In the genomic region with DNA sequence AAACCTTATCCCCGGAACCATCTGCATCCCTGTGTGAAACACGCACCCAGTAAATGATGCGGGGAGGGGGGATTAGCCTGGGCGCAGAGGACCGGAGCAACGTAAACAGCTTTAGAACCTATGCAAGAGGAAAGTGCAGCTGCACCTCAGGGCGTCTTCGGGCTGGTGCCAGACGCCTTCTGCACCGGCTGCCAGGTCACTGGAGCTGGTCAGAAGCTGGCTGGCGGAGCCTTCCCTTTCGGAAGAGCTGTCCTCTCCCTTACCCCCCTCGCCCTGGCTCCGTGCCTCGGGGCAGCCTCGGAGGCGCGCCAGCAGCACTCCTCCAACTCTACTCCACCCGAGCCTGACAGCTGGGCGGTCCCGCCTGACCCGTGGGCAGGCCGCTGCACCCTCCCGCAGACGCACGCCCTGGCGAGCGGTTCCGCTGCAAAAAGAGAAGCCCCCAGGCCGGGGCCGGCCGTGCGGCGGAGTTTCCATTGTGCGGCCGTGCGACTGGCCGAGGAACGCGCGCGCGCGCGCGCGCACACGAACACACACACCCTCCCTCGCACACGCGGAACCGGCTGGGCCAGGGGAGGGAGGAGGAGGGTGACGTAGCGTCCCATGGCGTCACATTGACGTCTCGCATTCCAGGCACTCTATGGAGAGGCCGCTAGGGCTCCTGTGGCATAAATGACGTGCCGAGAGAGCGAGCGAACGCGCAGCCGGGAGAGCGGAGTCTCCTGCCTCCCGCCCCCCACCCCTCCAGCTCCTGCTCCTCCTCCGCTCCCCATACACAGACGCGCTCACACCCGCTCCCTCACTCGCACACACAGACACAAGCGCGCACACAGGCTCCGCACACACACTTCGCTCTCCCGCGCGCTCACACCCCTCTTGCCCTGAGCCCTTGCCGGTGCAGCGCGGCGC, we compare ENCODE assay signal across 8 cellular contexts. TPM values are rescaled to one million over a fixed set of nuclear protein-coding genes. Genes with fewer than 3 reads are reported as not detected.
DNase-seq lines count a peak whose midpoint lies in the region; ATAC-seq lines count a peak whose summit lies in the region.

A gene (plus strand): TSS at position 699 of the 909 bp plus-strand sequence. CDS start 6,158 bp downstream, outside the sequence.

- H3K27ac Mint-ChIP-seq in activated T-helper 1 cell treated with anti-CD3 and anti-CD28 coated beads, Interleukin-12 subunit alpha, Interleukin-12 subunit beta, Interleukin-2, Interleukin-4 antibody, amounts not matched to agents 30 ng/mL and 10 ng/mL and 1 ng/mL, durations not matched to agents 14 hours and 24 hours and 36 hours, result peak within 1 kb of the TSS; percentile 95
- H3K27ac Mint-ChIP-seq in naive thymus-derived CD4-positive, alpha-beta T cell, result peak within 1 kb of the TSS; percentile 78 to 100 (median 99)
- H3K27ac Mint-ChIP-seq in stimulated activated memory B cell treated with anti-CD40 and anti-IgM and Interleukin-4, amounts not matched to agents 10 μg/mL and 1 μg/mL and 100 μg/mL, for 72 hours, result peak within 1 kb of the TSS; percentile 91

- peak within 1 kb of the TSS; percentile 79 for H3K4me3 ChIP-seq in Karpas-422 (ENCODE audit: low read length)
- H3K4me3 ChIP-seq in naive thymus-derived CD4-positive, alpha-beta T cell (ENCODE audit: low read length), result peak within 1 kb of the TSS; percentile 85

- peaks cover 20% of the 10 kb centered on the region for H3K27me3 Mint-ChIP-seq in activated T-helper 1 cell treated with anti-CD3 and anti-CD28 coated beads, Interleukin-12 subunit alpha, Interleukin-12 subunit beta, Interleukin-2, Interleukin-4 antibody, amounts not matched to agents 30 ng/mL and 10 ng/mL and 1 ng/mL, durations not matched to agents 14 hours and 24 hours and 36 hours (ENCODE audit: insufficient read depth)
- peaks cover 32 to 67% (median 43%) of the 10 kb centered on the region in 5 donors for H3K27me3 Mint-ChIP-seq in naive thymus-derived CD4-positive, alpha-beta T cell
- no peaks in the 10 kb centered on the region for H3K27me3 Mint-ChIP-seq in stimulated activated memory B cell treated with anti-CD40 and anti-IgM and Interleukin-4, amounts not matched to agents 10 μg/mL and 1 μg/mL and 100 μg/mL, for 72 hours

- intact Hi-C loops in activated T-helper 1 cell treated with anti-CD3 and anti-CD28 coated beads, Interleukin-12 subunit alpha, Interleukin-12 subunit beta, Interleukin-2, Interleukin-4 antibody, amounts not matched to agents 30 ng/mL and 10 ng/mL and 1 ng/mL, durations not matched to agents 14 hours and 24 hours and 36 hours (cut with micrococcal nuclease), result loop anchor here (2.0 to 5.0 kb wide), 6 partner anchors 396 to 1839 kb away; a partner anchor contains a TSS
- intact Hi-C loops in naive thymus-derived CD4-positive, alpha-beta T cell (cut with micrococcal nuclease), result loop anchor here (1.0 to 10.0 kb wide), 15 partner anchors 29 to 1837 kb away; a partner anchor contains a TSS

- POLR2A ChIA-PET in naive thymus-derived CD4-positive, alpha-beta T cell (lab: Charles Lee), result interaction anchor here (1.0 to 1.4 kb wide), 3 partner anchors 84 to 590 kb away, joined by 3 to 6 read pairs (median 5); no protein-coding TSS in a partner anchor

- no peaks in the 10 kb centered on the region for H3K9me2 ChIP-seq in Karpas-422 (replicated peaks; ENCODE audit: insufficient read depth, low read length)

- peaks cover 70% of the 10 kb centered on the region for H3K4me1 Mint-ChIP-seq in activated T-helper 1 cell treated with anti-CD3 and anti-CD28 coated beads, Interleukin-12 subunit alpha, Interleukin-12 subunit beta, Interleukin-2, Interleukin-4 antibody, amounts not matched to agents 30 ng/mL and 10 ng/mL and 1 ng/mL, durations not matched to agents 14 hours and 24 hours and 36 hours (ENCODE audit: low read depth)
- peaks cover 35 to 65% (median 60%) of the 10 kb centered on the region in 7 donors for H3K4me1 Mint-ChIP-seq in naive thymus-derived CD4-positive, alpha-beta T cell
- peaks cover 67% of the 10 kb centered on the region for H3K4me1 Mint-ChIP-seq in stimulated activated memory B cell treated with anti-CD40 and anti-IgM and Interleukin-4, amounts not matched to agents 10 μg/mL and 1 μg/mL and 100 μg/mL, for 72 hours

- peaks cover 21% of the 10 kb centered on the region for H3K36me3 Mint-ChIP-seq in activated T-helper 1 cell treated with anti-CD3 and anti-CD28 coated beads, Interleukin-12 subunit alpha, Interleukin-12 subunit beta, Interleukin-2, Interleukin-4 antibody, amounts not matched to agents 30 ng/mL and 10 ng/mL and 1 ng/mL, durations not matched to agents 14 hours and 24 hours and 36 hours (ENCODE audit: low read depth)
- no peaks in the 10 kb centered on the region for H3K36me3 Mint-ChIP-seq in naive thymus-derived CD4-positive, alpha-beta T cell
- H3K36me3 Mint-ChIP-seq in stimulated activated memory B cell treated with anti-CD40 and anti-IgM and Interleukin-4, amounts not matched to agents 10 μg/mL and 1 μg/mL and 100 μg/mL, for 72 hours, result peaks cover 48% of the 10 kb centered on the region

- H3K4me2 ChIP-seq in Karpas-422 (ENCODE audit: low read depth, low read length, poor library complexity, severe bottlenecking), result peak within 1 kb of the TSS; percentile 90

- CTCF ChIA-PET in naive thymus-derived CD4-positive, alpha-beta T cell (lab: Charles Lee), result no interaction called here

- no peaks in the 10 kb centered on the region for H3K9me3 Mint-ChIP-seq in activated T-helper 1 cell treated with anti-CD3 and anti-CD28 coated beads, Interleukin-12 subunit alpha, Interleukin-12 subunit beta, Interleukin-2, Interleukin-4 antibody, amounts not matched to agents 30 ng/mL and 10 ng/mL and 1 ng/mL, durations not matched to agents 14 hours and 24 hours and 36 hours
- H3K9me3 Mint-ChIP-seq in naive thymus-derived CD4-positive, alpha-beta T cell, result peaks cover 0 to 4% (median 0%) of the 10 kb centered on the region in 11 donors
- H3K9me3 Mint-ChIP-seq in stimulated activated memory B cell treated with anti-CD40 and anti-IgM and Interleukin-4, amounts not matched to agents 10 μg/mL and 1 μg/mL and 100 μg/mL, for 72 hours, result no peaks in the 10 kb centered on the region

- H4K20me1 ChIP-seq in Karpas-422 (ENCODE audit: insufficient read depth, low read depth, low read length), result no peaks in the 10 kb centered on the region

- no peaks in the 10 kb centered on the region for H3K27me3 ChIP-seq in Karpas-422 (ENCODE audit: low read length)
- peaks cover 6 to 21% of the 10 kb centered on the region in 2 donors for H3K27me3 ChIP-seq in naive thymus-derived CD4-positive, alpha-beta T cell (ENCODE audit: control insufficient read depth in 2 of 2, insufficient read depth in 2 of 2, low read length in 2 of 2)

- H3K9ac ChIP-seq in Karpas-422 (ENCODE audit: low read length), result peak within 1 kb of the TSS; percentile 73

- no peaks in the 10 kb centered on the region for H3K79me2 ChIP-seq in Karpas-422 (ENCODE audit: low read length)

- H3K36me3 ChIP-seq in Karpas-422 (ENCODE audit: insufficient read depth, low read length), result no peaks in the 10 kb centered on the region
- H3K36me3 ChIP-seq in naive thymus-derived CD4-positive, alpha-beta T cell (ENCODE audit: control insufficient read depth in 2 of 3, insufficient read depth in 3 of 3, low read length in 3 of 3), result no peaks in the 10 kb centered on the region

- peak within 1 kb of the TSS; percentile 97 for H3K4me3 Mint-ChIP-seq in activated T-helper 1 cell treated with anti-CD3 and anti-CD28 coated beads, Interleukin-12 subunit alpha, Interleukin-12 subunit beta, Interleukin-2, Interleukin-4 antibody, amounts not matched to agents 30 ng/mL and 10 ng/mL and 1 ng/mL, durations not matched to agents 14 hours and 24 hours and 36 hours
- peak within 1 kb of the TSS; percentile 87 to 98 (median 96) for H3K4me3 Mint-ChIP-seq in naive thymus-derived CD4-positive, alpha-beta T cell
- peak within 1 kb of the TSS; percentile 95 for H3K4me3 Mint-ChIP-seq in stimulated activated memory B cell treated with anti-CD40 and anti-IgM and Interleukin-4, amounts not matched to agents 10 μg/mL and 1 μg/mL and 100 μg/mL, for 72 hours

- peak within 1 kb of the TSS; percentile 75 for H3K27ac ChIP-seq in Karpas-422 (ENCODE audit: low read length)
- peak within 1 kb of the TSS; percentile 80 for H3K27ac ChIP-seq in naive thymus-derived CD4-positive, alpha-beta T cell (ENCODE audit: low read depth, low read length)

- peaks cover 27% of the 10 kb centered on the region for H3K4me1 ChIP-seq in Karpas-422 (ENCODE audit: low read length)
- peaks cover 27 to 50% of the 10 kb centered on the region in 2 donors for H3K4me1 ChIP-seq in naive thymus-derived CD4-positive, alpha-beta T cell (ENCODE audit: control insufficient read depth in 2 of 2, insufficient read depth in 2 of 2, low read length in 2 of 2)

- DNase-seq in DMS79 (lab: John Stamatoyannopoulos, UW) (peak; percentile 49), Karpas-422 (peak; percentile 95), RKO (ENCODE audit: low spot score) (peak; percentile 98), fibroblast of gingiva (ENCODE audit: low read depth) (peak; percentile 100)
- DNase-seq in activated T-helper 1 cell treated with anti-CD3 and anti-CD28 coated beads, Interleukin-12 subunit alpha, Interleukin-12 subunit beta, Interleukin-2, Interleukin-4 antibody, amounts not matched to agents 30 ng/mL and 10 ng/mL and 1 ng/mL, durations not matched to agents 14 hours and 24 hours and 36 hours (ENCODE audit: low spot score), result peak; percentile 79
- DNase-seq in naive thymus-derived CD4-positive, alpha-beta T cell, result peak; percentile 78 to 97 (median 88)

- H3K9me3 ChIP-seq in Karpas-422 (ENCODE audit: low read length), result no peaks in the 10 kb centered on the region
- no peaks in the 10 kb centered on the region for H3K9me3 ChIP-seq in naive thymus-derived CD4-positive, alpha-beta T cell (ENCODE audit: control insufficient read depth in 2 of 3, low read length in 3 of 3)

- peak within 1 kb of the TSS; percentile 79 for H2AFZ ChIP-seq in Karpas-422 (ENCODE audit: low read length)

- peak; percentile 35 for ATAC-seq in GM21786 (IDR thresholded peaks at IDR 0.05; ENCODE audit: unreplicated experiment)
- ATAC-seq in naive thymus-derived CD4-positive, alpha-beta T cell, result peak; percentile 60
- peak; percentile 64 for ATAC-seq in stimulated activated memory B cell treated with anti-CD40 and anti-IgM and Interleukin-4, amounts not matched to agents 10 μg/mL and 1 μg/mL and 100 μg/mL, for 72 hours

RNA-seq across cellular contexts. Expression of the gene that starts here (rescaled TPM):
- 0.18 and 0.45 TPM in 2 replicates for total RNA-seq in Karpas-422 (2014; rRNA removed; shearing (Covaris generic); ENCODE audit: low replicate concordance)
- 68.6 and 69.5 TPM in 2 replicates for total RNA-seq in activated T-helper 1 cell treated with anti-CD3 and anti-CD28 coated beads, Interleukin-12 subunit alpha, Interleukin-12 subunit beta, Interleukin-2, Interleukin-4 antibody, amounts not matched to agents 30 ng/mL and 10 ng/mL and 1 ng/mL, durations not matched to agents 14 hours and 24 hours and 36 hours
- 10 to 100 TPM in 2 of 5 experiments, 1 to 10 TPM in 1, under 1 TPM in 2; 0.08 to 20.2 (median 5.6) TPM for total RNA-seq in naive thymus-derived CD4-positive, alpha-beta T cell
- not detected for polyA plus RNA-seq in naive thymus-derived CD4-positive, alpha-beta T cell

Comparison
In these comparisons a context has a peak if more than half of its experiments do, and no peak if none do; other contexts are left out.
1. Peak in every context shown above with its lines: DNase-seq, ATAC-seq, H3K4me3 ChIP-seq and H3K27ac ChIP-seq.
2. Peak in DNase-seq, H3K4me3 ChIP-seq, H3K27ac ChIP-seq, H3K9ac ChIP-seq and H3K4me2 ChIP-seq in Karpas-422; RNA of the gene not detected or under 1 TPM.
3. DNase-seq: peak in every context shown above with its lines; median percentile 100 in fibroblast of gingiva; 98 in RKO; 95 in Karpas-422; 88 in naive thymus-derived CD4-positive, alpha-beta T cell; 79 in activated T-helper 1 cell treated with anti-CD3 and anti-CD28 coated beads, Interleukin-12 subunit alpha, Interleukin-12 subunit beta, Interleukin-2, Interleukin-4 antibody, amounts not matched to agents 30 ng/mL and 10 ng/mL and 1 ng/mL, durations not matched to agents 14 hours and 24 hours and 36 hours; 49 in DMS79.